In genomic region chr11:19814421-19814820, GRCh38 we compare ENCODE assay signal across 19 cellular contexts.
DNase-seq lines count a peak whose midpoint lies in the region; ATAC-seq, FAIRE-seq and TF ChIP-seq lines count a peak whose summit lies in the region.
"Had no signal": no experiment of that assay in that cellular context is flagged by ENCODE, and none has a peak within 500 bp of the region (broad histone marks: within the 10 kb centered on the region; RNA-seq: fewer than 3 reads in every experiment).

No MANE protein-coding gene starts in this region.

- H3K79me2 ChIP-seq in HCT116 (ENCODE audit: insufficient read depth, low read length) (no peaks in the 10 kb centered on the region), K562 (ENCODE audit: control insufficient read depth, insufficient read depth, low read length) (no peaks in the 10 kb centered on the region)

- H3K4me1 Mint-ChIP-seq in nephron (peaks cover 34% of the 10 kb centered on the region), endothelial cell (ENCODE audit: unreplicated experiment) (peaks cover 2% of the 10 kb centered on the region)
- H3K4me1 Mint-ChIP-seq in activated T-cell treated with anti-CD3 and anti-CD28 coated beads, Interleukin-2, amount 50 U/mL, for 72 hours (ENCODE audit: low read depth), result no peaks in the 10 kb centered on the region
- H3K4me1 Mint-ChIP-seq: activated CD8-positive, alpha-beta memory T cell treated with anti-CD3 and anti-CD28 coated beads, Interleukin-2, amount 10 ng/mL, durations not matched to agents 7 days and 5 days had no signal

- RAD21 ChIA-PET in HCT116 (lab: Charles Lee; ENCODE audit: low non-redundant PET in 1 of 2, low total read pairs in 2 of 2, uncharacterized antibody in 2 of 2, unreplicated experiment in 2 of 2), result interaction anchor here in 1 of 2 experiments (1.5 kb wide), 1 partner anchor 89 kb away, joined by 4 read pairs; no protein-coding TSS in a partner anchor

- in situ Hi-C loops in K562 (cut with MboI), result no loop called here

- no peaks in the 10 kb centered on the region for H3K9me3 ChIP-seq in HCT116 (ENCODE audit: control insufficient read depth in 1 of 2, insufficient read depth in 1 of 2, low read depth in 1 of 2, low read length in 2 of 2)
- H3K9me3 ChIP-seq in K562 (replicated peaks; ENCODE audit: control insufficient read depth, insufficient read depth, low read depth, low read length), result no peaks in the 10 kb centered on the region
- H3K9me3 ChIP-seq: pancreas had no signal

- H3K4me3 ChIP-seq in HCT116 (replicated peaks in 1 of 2; ENCODE audit: low read depth in 1 of 2, low read length in 2 of 2), result no peak overlapping the region
- H3K4me3 ChIP-seq in K562, result no peak overlapping the region
- H3K4me3 ChIP-seq: pancreas had no signal

- intact Hi-C loops in HCT116 (cut with micrococcal nuclease), result no loop called here
- intact Hi-C loops in K562 (cut with micrococcal nuclease), result loop anchor here (5.0 kb wide), 1 partner anchor 88 kb away; no protein-coding TSS in a partner anchor

- ATAC-seq in HCT116 (no peak), K562 (peak; percentile 42; the same call in 2 of the 3 replicates), GM18498 (IDR thresholded peaks at IDR 0.05; ENCODE audit: unreplicated experiment) (no peak)
- no peak for ATAC-seq in activated T-cell treated with anti-CD3 and anti-CD28 coated beads, Interleukin-2, amount 50 U/mL, for 72 hours (replicated peaks in 1 of 2)
- ATAC-seq: activated CD8-positive, alpha-beta memory T cell treated with anti-CD3 and anti-CD28 coated beads, Interleukin-2, amount 10 ng/mL, durations not matched to agents 7 days and 5 days; left lobe of liver had no signal

- H2AFZ ChIP-seq in HCT116 (ENCODE audit: low read depth, low read length, poor library complexity, severe bottlenecking) (no peak overlapping the region), K562 (ENCODE audit: low read depth, low read length) (no peak overlapping the region)

- H3K9me3 Mint-ChIP-seq in nephron (no peaks in the 10 kb centered on the region), endothelial cell (ENCODE audit: unreplicated experiment) (no peaks in the 10 kb centered on the region)
- no peaks in the 10 kb centered on the region for H3K9me3 Mint-ChIP-seq in activated T-cell treated with anti-CD3 and anti-CD28 coated beads, Interleukin-2, amount 50 U/mL, for 72 hours
- H3K9me3 Mint-ChIP-seq: CD4-positive, alpha-beta T cell; dendritic cell treated with granulocyte-macrophage colony-stimulating factor and Interleukin-4, amounts not matched to agents 40 ng/mL and 50 ng/mL, for 4 days; T-helper 1 cell treated with Interleukin-12 subunit alpha and Interleukin-12 subunit beta and Interleukin-4 antibody, amounts not matched to agents 30 μg/mL and 1 μg/mL, for 36 hours had no signal

- DNase-seq in NCI-H2029 treated with DMSO at 0.1 percent for 48 hours (lab: John Stamatoyannopoulos, UW) (peak; percentile 27), NCI-H2029 (lab: John Stamatoyannopoulos, UW) (no peak), HCT116 (ENCODE audit: low read depth, low spot score) (no peak), K562 (ENCODE audit: extremely low read depth in 1 of 4, low spot score in 3 of 4) (no peak), endothelial cell (ENCODE audit: low spot score) (no peak)
- no peak for DNase-seq in activated T-cell treated with anti-CD3 and anti-CD28 coated beads, Interleukin-2, amount 50 U/mL, for 72 hours
- DNase-seq: activated CD4-positive, CD25-positive, alpha-beta regulatory T cell treated with anti-CD3 and anti-CD28 coated beads, Interleukin-2, amount 50 U/mL, for 72 hours; activated CD8-positive, alpha-beta memory T cell treated with anti-CD3 and anti-CD28 coated beads, Interleukin-2, amount 10 ng/mL, durations not matched to agents 7 days and 5 days; activated gamma-delta T cell treated with Interleukin-2 at 50 U/mL for 16 hours; anterior cingulate cortex; CD4-positive, alpha-beta T cell; NCI-H1436 treated with DMSO at 0.1 percent for 48 hours; pancreas; stimulated activated naive CD4-positive, alpha-beta T cell had no signal

- no peak for TF ChIP-seq EP300 in K562 (IDR thresholded peaks at IDR 0.05; ENCODE audit: low read length)

- TF ChIP-seq CTCF in HCT116 (IDR thresholded peaks at IDR 0.05 in 2 of 3, conservative IDR thresholded peaks at IDR 0.05 in 1 of 3; ENCODE audit: borderline replicate concordance in 1 of 3, insufficient read depth in 1 of 3, low read depth in 2 of 3, low read length in 2 of 3) (peak in 1 of 3 experiments; percentile 15; a peak in 2 of 6 replicates), K562 (IDR thresholded peaks at IDR 0.05 in 2 of 3, conservative IDR thresholded peaks at IDR 0.05 in 1 of 3; ENCODE audit: insufficient read depth in 2 of 3, low read depth in 1 of 3, low read length in 3 of 3) (peak in 2 of 3 experiments; percentile 16 to 43; a peak in 2 of 6 replicates), nephron (IDR thresholded peaks at IDR 0.05; ENCODE audit: unreplicated experiment in 3 of 3) (no peak), endothelial cell (IDR thresholded peaks at IDR 0.05; ENCODE audit: unreplicated experiment) (no peak)

- peaks cover 29% of the 10 kb centered on the region for H3K27me3 Mint-ChIP-seq in nephron (ENCODE audit: low read depth)
- H3K27me3 Mint-ChIP-seq in activated T-cell treated with anti-CD3 and anti-CD28 coated beads, Interleukin-2, amount 50 U/mL, for 72 hours (ENCODE audit: low read depth), result no peaks in the 10 kb centered on the region
- H3K27me3 Mint-ChIP-seq in endothelial cell (ENCODE audit: unreplicated experiment), result no peaks in the 10 kb centered on the region
- H3K27me3 Mint-ChIP-seq: activated CD8-positive, alpha-beta memory T cell treated with anti-CD3 and anti-CD28 coated beads, Interleukin-2, amount 10 ng/mL, durations not matched to agents 7 days and 5 days; dendritic cell treated with granulocyte-macrophage colony-stimulating factor and Interleukin-4, amounts not matched to agents 40 ng/mL and 50 ng/mL, for 4 days had no signal

- no peaks in the 10 kb centered on the region for H3K36me3 ChIP-seq in HCT116 (ENCODE audit: control insufficient read depth in 1 of 2, insufficient read depth in 2 of 2, low read length in 2 of 2)
- H3K36me3 ChIP-seq in K562 (ENCODE audit: control insufficient read depth, insufficient read depth, low read length), result no peaks in the 10 kb centered on the region
- H3K36me3 ChIP-seq: pancreas had no signal

- no peaks in the 10 kb centered on the region for H3K9me2 ChIP-seq in HCT116 (ENCODE audit: insufficient read depth)

- H3K9me1 ChIP-seq in K562 (ENCODE audit: control insufficient read depth, insufficient read depth, low read length), result no peaks in the 10 kb centered on the region

- WGBS in K562 (ENCODE audit: insufficient coverage, low coverage, missing lambda C conversion rate), result 0% methylated on average over 2 of the region's 2 CpGs

- H3K36me3 Mint-ChIP-seq in nephron (ENCODE audit: low read depth) (no peaks in the 10 kb centered on the region), endothelial cell (ENCODE audit: low read depth, unreplicated experiment) (no peaks in the 10 kb centered on the region)
- H3K36me3 Mint-ChIP-seq in activated T-cell treated with anti-CD3 and anti-CD28 coated beads, Interleukin-2, amount 50 U/mL, for 72 hours (ENCODE audit: insufficient read depth in 2 of 2), result no peaks in the 10 kb centered on the region
- H3K36me3 Mint-ChIP-seq: activated CD8-positive, alpha-beta memory T cell treated with anti-CD3 and anti-CD28 coated beads, Interleukin-2, amount 10 ng/mL, durations not matched to agents 7 days and 5 days had no signal

- H3K4me3 Mint-ChIP-seq in nephron, result peak overlapping the region in 2 of 3 experiments; percentile 72 to 79
- no peak overlapping the region for H3K4me3 Mint-ChIP-seq in activated T-cell treated with anti-CD3 and anti-CD28 coated beads, Interleukin-2, amount 50 U/mL, for 72 hours
- H3K4me3 Mint-ChIP-seq in endothelial cell (ENCODE audit: unreplicated experiment), result no peak overlapping the region
- H3K4me3 Mint-ChIP-seq: activated CD8-positive, alpha-beta memory T cell treated with anti-CD3 and anti-CD28 coated beads, Interleukin-2, amount 10 ng/mL, durations not matched to agents 7 days and 5 days; CD4-positive, alpha-beta T cell; dendritic cell treated with granulocyte-macrophage colony-stimulating factor and Interleukin-4, amounts not matched to agents 40 ng/mL and 50 ng/mL, for 4 days; T-helper 1 cell treated with Interleukin-12 subunit alpha and Interleukin-12 subunit beta and Interleukin-4 antibody, amounts not matched to agents 30 μg/mL and 1 μg/mL, for 36 hours had no signal

- H3K9ac ChIP-seq in HCT116 (ENCODE audit: low read length) (no peak overlapping the region), K562 (ENCODE audit: insufficient read depth in 1 of 2, low read depth in 2 of 2, low read length in 2 of 2) (no peak overlapping the region)

- TF ChIP-seq POLR2A in HCT116 (IDR thresholded peaks at IDR 0.05; ENCODE audit: borderline replicate concordance, extremely low read depth, insufficient read depth, insufficient read length), result no peak
- no peak for TF ChIP-seq POLR2A in K562 (conservative IDR thresholded peaks at IDR 0.05)

- POLR2A ChIA-PET in HCT116 (lab: Charles Lee), result no interaction called here
- POLR2A ChIA-PET in K562 (lab: Yijun Ruan, JAX), result no interaction called here

- CTCF ChIA-PET in HCT116 (lab: Charles Lee), result interaction anchor here (1.0 kb wide), 1 partner anchor 89 kb away, joined by 3 read pairs; no protein-coding TSS in a partner anchor
- CTCF ChIA-PET in K562 (lab: Yijun Ruan, JAX; ENCODE audit: low intra/inter-chr PET ratio), result no interaction called here

- BruUV-seq in HCT116 (replicated peaks; lab: Mats Ljungman, UMichigan) (no TSS peak), K562 (replicated peaks; lab: Mats Ljungman, UMichigan) (no TSS peak)

- peak; percentile 48 for TF ChIP-seq RAD21 in HCT116 (IDR thresholded peaks at IDR 0.05; ENCODE audit: low read depth)
- peak in 1 of 2 experiments; percentile 38; a peak in 2 of 4 replicates for TF ChIP-seq RAD21 in K562 (CRISPR knock-in tag; conservative IDR thresholded peaks at IDR 0.05 in 1 of 2, IDR thresholded peaks at IDR 0.05 in 1 of 2)

- H3K4me2 ChIP-seq in HCT116 (ENCODE audit: low read length) (no peak overlapping the region), K562 (ENCODE audit: insufficient read depth, low read length) (no peak overlapping the region)

- no peaks in the 10 kb centered on the region for H3K4me1 ChIP-seq in HCT116 (ENCODE audit: control insufficient read depth in 1 of 2, insufficient read depth in 2 of 2, low read length in 2 of 2)
- no peaks in the 10 kb centered on the region for H3K4me1 ChIP-seq in K562 (replicated peaks in 1 of 2; ENCODE audit: control insufficient read depth in 2 of 2, insufficient read depth in 2 of 2, low read length in 2 of 2)

- FAIRE-seq in K562 (lab: Jason Lieb, UNC), result no peak
- FAIRE-seq: pancreas had no signal

- H3K27me3 ChIP-seq in HCT116 (ENCODE audit: insufficient read depth, low read length), result no peaks in the 10 kb centered on the region
- peaks cover 0 to 15% of the 10 kb centered on the region in 2 experiments; a peak in 4 of 5 replicates for H3K27me3 ChIP-seq in K562 (ENCODE audit: control insufficient read depth in 2 of 2, insufficient read depth in 2 of 2, low read length in 2 of 2)
- H3K27me3 ChIP-seq: pancreas had no signal

- H4K20me1 ChIP-seq in HCT116 (ENCODE audit: insufficient read depth) (no peaks in the 10 kb centered on the region), K562 (replicated peaks; ENCODE audit: control insufficient read depth, insufficient read depth, low read length) (no peaks in the 10 kb centered on the region; the same call in 1 of the 2 replicates)

- H3K27ac ChIP-seq in HCT116 (ENCODE audit: low read depth, low read length) (no peak overlapping the region), K562 (ENCODE audit: extremely low read depth, low read depth, low read length) (no peak overlapping the region)
- H3K27ac ChIP-seq: pancreas had no signal

- no peak overlapping the region for H3K27ac Mint-ChIP-seq in nephron
- H3K27ac Mint-ChIP-seq in activated T-cell treated with anti-CD3 and anti-CD28 coated beads, Interleukin-2, amount 50 U/mL, for 72 hours, result no peak overlapping the region
- no peak overlapping the region for H3K27ac Mint-ChIP-seq in endothelial cell (ENCODE audit: unreplicated experiment)
- H3K27ac Mint-ChIP-seq: activated CD8-positive, alpha-beta memory T cell treated with anti-CD3 and anti-CD28 coated beads, Interleukin-2, amount 10 ng/mL, durations not matched to agents 7 days and 5 days; CD4-positive, alpha-beta T cell; dendritic cell treated with granulocyte-macrophage colony-stimulating factor and Interleukin-4, amounts not matched to agents 40 ng/mL and 50 ng/mL, for 4 days; T-helper 1 cell treated with Interleukin-12 subunit alpha and Interleukin-12 subunit beta and Interleukin-4 antibody, amounts not matched to agents 30 μg/mL and 1 μg/mL, for 36 hours had no signal

Comparison
In these comparisons a context has a peak if more than half of its experiments do, and no peak if none do; other contexts are left out.
1. CTCF ChIP-seq: peak in K562 (2 of 3); none in nephron (0 of 3) and endothelial cell (single experiment).
2. H3K4me3 Mint-ChIP-seq: peak in nephron (2 of 3); none in activated T-cell treated with anti-CD3 and anti-CD28 coated beads, Interleukin-2, amount 50 U/mL, for 72 hours (0 of 2) and endothelial cell (single experiment).